Comparison of ENCODE assay signal across 8 cellular contexts in genomic region chr14:69129264-69129880, GRCh38.
DNase-seq lines count a peak whose midpoint lies in the region; ATAC-seq and TF ChIP-seq lines count a peak whose summit lies in the region.

No MANE protein-coding gene starts in this region.

- POLR2A ChIA-PET in HEK293 (lab: Yijun Ruan, JAX), result interaction anchor here (1.0 kb wide), 1 partner anchor 63 kb away, joined by 3 read pairs; no protein-coding TSS in a partner anchor

- H3K9me3 ChIP-seq in HEK293 (ENCODE audit: control insufficient read depth, insufficient read depth, low read depth, low read length), result no peaks in the 10 kb centered on the region

- TF ChIP-seq CTCF in HEK293 (tag by site-specific recombination; IDR thresholded peaks at IDR 0.05) (peak; percentile 69; the same call in 1 of the 2 replicates), VCaP (conservative IDR thresholded peaks at IDR 0.05) (peak; percentile 96)

- in situ Hi-C loops in T47D (cut with HindIII; ENCODE audit: low pct_unique_long_range_greater_than_20kb, low sequenced_read_pairs), result no loop called here

- ATAC-seq in GM19328 (IDR thresholded peaks at IDR 0.05; ENCODE audit: unreplicated experiment), result no peak

- CTCF ChIA-PET in HEK293 (lab: Yijun Ruan, JAX), result interaction anchor here (0.5 to 2.7 kb wide), 42 partner anchors 8 to 1206 kb away, joined by 3 to 24 read pairs (median 4); partner anchors contain the start of gene DCAF5

- H3K4me3 ChIP-seq in HEK293 (ENCODE audit: low read depth, low read length), result no peak overlapping the region

- H3K27ac ChIP-seq in HEK293 (ENCODE audit: extremely low read depth, low read depth, low read length) (no peak overlapping the region), VCaP (peak overlapping the region; percentile 62)

- H3K4me1 ChIP-seq in HEK293 (ENCODE audit: control insufficient read depth, insufficient read depth, low read length), result peaks cover 49% of the 10 kb centered on the region

- no peaks in the 10 kb centered on the region for H3K36me3 ChIP-seq in HEK293 (ENCODE audit: control insufficient read depth in 2 of 2, insufficient read depth in 1 of 2, low read length in 2 of 2)

- DNase-seq in CMK (ENCODE audit: low read depth) (peak; percentile 36), NCI-H2171 treated with DMSO at 0.1 percent for 48 hours (lab: John Stamatoyannopoulos, UW) (peak; percentile 85), T47D (ENCODE audit: low read depth in 1 of 2, low spot score in 1 of 2) (peak; percentile 64 to 89), inferior parietal cortex (ENCODE audit: extremely low spot score) (peak; percentile 86)
- DNase-seq in stimulated activated CD4-positive, alpha-beta T cell treated with anti-CD3 and anti-CD28 coated beads, Interleukin-12 subunit alpha, Interleukin-12 subunit beta, amount 100 ng/mL, for 24 hours (ENCODE audit: low read depth in 2 of 2), result peak; percentile 46 to 52

TF ChIP-seq in HEK293, 187 proteins besides CTCF, POLR2A, EP300 and RAD21 (continues in another document):
- TF ChIP-seq ZSCAN30 (tag by site-specific recombination; IDR thresholded peaks at IDR 0.05) (no peak), KLF16 (tag by site-specific recombination; IDR thresholded peaks at IDR 0.05) (no peak), ZNF830 (tag by site-specific recombination; IDR thresholded peaks at IDR 0.05; ENCODE audit: low read depth) (no peak), ZNF416 (tag by site-specific recombination; IDR thresholded peaks at IDR 0.05) (no peak), BCL6B (tag by site-specific recombination; IDR thresholded peaks at IDR 0.05) (no peak), KLF8 (tag by site-specific recombination; IDR thresholded peaks at IDR 0.05) (no peak), ZFP41 (tag by site-specific recombination; IDR thresholded peaks at IDR 0.05; ENCODE audit: borderline replicate concordance) (no peak), ZBTB48 (tag by site-specific recombination; IDR thresholded peaks at IDR 0.05) (peak; percentile 49; the same call in 1 of the 2 replicates), ZNF518A (tag by site-specific recombination; conservative IDR thresholded peaks at IDR 0.05; ENCODE audit: low read depth) (no peak), PRDM10 (tag by site-specific recombination; IDR thresholded peaks at IDR 0.05) (no peak), PRDM6 (tag by site-specific recombination; IDR thresholded peaks at IDR 0.05) (no peak), GFI1B (tag by site-specific recombination; IDR thresholded peaks at IDR 0.05) (0 out of 2 replicates have a peak, but pooled peaks have one; percentile 7), ZNF791 (tag by site-specific recombination; IDR thresholded peaks at IDR 0.05) (no peak), ZBTB7A (tag by site-specific recombination; IDR thresholded peaks at IDR 0.05; ENCODE audit: low read depth) (no peak), ZNF10 (tag by site-specific recombination; IDR thresholded peaks at IDR 0.05) (0 out of 2 replicates have a peak, but pooled peaks have one; percentile 15), ZNF654 (tag by site-specific recombination; IDR thresholded peaks at IDR 0.05; ENCODE audit: low read depth) (peak; percentile 96), GLIS2 (tag by site-specific recombination; IDR thresholded peaks at IDR 0.05) (no peak)

Comparison
In these comparisons a context has a peak if more than half of its experiments do, and no peak if none do; other contexts are left out.
1. DNase-seq: peak in every context shown above with its lines; median percentile 86 in inferior parietal cortex; 85 in NCI-H2171 treated with DMSO at 0.1 percent for 48 hours; 76 in T47D; 49 in stimulated activated CD4-positive, alpha-beta T cell treated with anti-CD3 and anti-CD28 coated beads, Interleukin-12 subunit alpha, Interleukin-12 subunit beta, amount 100 ng/mL, for 24 hours; 36 in CMK.